ENCODE assay signal across 7 cellular contexts in genomic region chr10:30354669-30355068, GRCh38.
"Had no signal": no experiment of that assay in that cellular context is flagged by ENCODE, and none has a peak within 500 bp of the region (broad histone marks: within the 10 kb centered on the region; RNA-seq: fewer than 3 reads in every experiment).

No MANE protein-coding gene starts in this region.

- ATAC-seq: HCT116 had no signal

- H3K9me3 ChIP-seq: HAP-1 had no signal

- H3K4me1 ChIP-seq: HAP-1 had no signal

- H3K36me3 ChIP-seq: HAP-1 had no signal

- H3K4me2 ChIP-seq: KMS-11 had no signal

- H3K27ac ChIP-seq: KMS-11 had no signal

- H3K4me3 ChIP-seq: HAP-1 had no signal

- H3K9ac ChIP-seq: KMS-11 had no signal

- DNase-seq: GOT3, H7, Karpas-422, KBM-7 had no signal
